22 cellular contexts compared by ENCODE assay signal in genomic region chr10:11828682-11829284, GRCh38. TPM values are rescaled to one million over a fixed set of nuclear protein-coding genes. Genes with fewer than 3 reads are reported as not detected.
DNase-seq lines count a peak whose midpoint lies in the region; ATAC-seq and TF ChIP-seq lines count a peak whose summit lies in the region.
"Had no signal": no experiment of that assay in that cellular context is flagged by ENCODE, and none has a peak within 500 bp of the region (broad histone marks: within the 10 kb centered on the region; RNA-seq: fewer than 3 reads in every experiment).

No MANE protein-coding gene starts in this region.

- POLR2A ChIA-PET in Caco-2 (lab: Charles Lee) (interaction anchor here (3.3 kb wide), 1 partner anchor 47 kb away, joined by 30 read pairs; no protein-coding TSS in a partner anchor), HEK293 (lab: Yijun Ruan, JAX) (no interaction called here)

- no peak overlapping the region for H2AFZ ChIP-seq in mesenchymal stem cell (ENCODE audit: low read depth, low read length)
- H2AFZ ChIP-seq: GM23248 had no signal

- CTCF ChIA-PET in Caco-2 (lab: Charles Lee) (interaction anchor here (0.6 kb wide), 1 partner anchor 53 kb away, joined by 3 read pairs; no protein-coding TSS in a partner anchor), HEK293 (lab: Yijun Ruan, JAX) (no interaction called here)

- 79% methylated on average over 8 to 10 of the region's 11 CpGs for WGBS in endodermal cell (ENCODE audit: insufficient coverage in 1 of 2, insufficient read length in 1 of 2), 2 experiments
- 79% methylated on average over 10 of the region's 11 CpGs for WGBS in mesenchymal stem cell

- no peak overlapping the region for H3K14ac ChIP-seq in mesenchymal stem cell (ENCODE audit: low read length in 2 of 2)

- ATAC-seq in GM19463 (IDR thresholded peaks at IDR 0.05; ENCODE audit: unreplicated experiment), result no peak
- ATAC-seq: HCT116, K562 had no signal

- no TSS peak for BruUV-seq in Caco-2 (replicated peaks; lab: Mats Ljungman, UMichigan)

- no peaks in the 10 kb centered on the region for H3K36me3 ChIP-seq in Caco-2 (ENCODE audit: control insufficient read depth, insufficient read depth, low read length)
- H3K36me3 ChIP-seq in HEK293 (ENCODE audit: control insufficient read depth in 2 of 2, insufficient read depth in 1 of 2, low read length in 2 of 2), result no peaks in the 10 kb centered on the region; a peak in 1 of 3 replicates
- no peaks in the 10 kb centered on the region for H3K36me3 ChIP-seq in endodermal cell (ENCODE audit: control insufficient read depth, insufficient read depth, low read length)
- no peaks in the 10 kb centered on the region for H3K36me3 ChIP-seq in mesenchymal stem cell (ENCODE audit: control insufficient read depth in 1 of 2, insufficient read depth in 2 of 2, low read depth in 1 of 2, low read length in 2 of 2)

- peaks cover 77% of the 10 kb centered on the region for H3K4me1 ChIP-seq in Caco-2
- H3K4me1 ChIP-seq in HEK293 (ENCODE audit: control insufficient read depth, insufficient read depth, low read length), result peaks cover 35% of the 10 kb centered on the region
- peaks cover 14% of the 10 kb centered on the region for H3K4me1 ChIP-seq in endodermal cell (ENCODE audit: control insufficient read depth, insufficient read depth, low read length)
- peaks cover 9% of the 10 kb centered on the region for H3K4me1 ChIP-seq in mesenchymal stem cell (ENCODE audit: control insufficient read depth, insufficient read depth, low read depth, low read length)

- peak overlapping the region; percentile 3 for H2AK5ac ChIP-seq in mesenchymal stem cell (ENCODE audit: low read length, severe bottlenecking)

- no peak overlapping the region for H2BK5ac ChIP-seq in mesenchymal stem cell (ENCODE audit: low read depth, low read length, poor library complexity, severe bottlenecking)

- no peak overlapping the region for H3K9ac ChIP-seq in endodermal cell (ENCODE audit: extremely low read depth, low read length, poor library complexity, severe bottlenecking)
- no peak overlapping the region for H3K9ac ChIP-seq in mesenchymal stem cell (ENCODE audit: low read length)
- H3K9ac ChIP-seq: GM23248 had no signal

- no peak overlapping the region for H4K91ac ChIP-seq in mesenchymal stem cell (ENCODE audit: low read length)

- H3K79me1 ChIP-seq in mesenchymal stem cell (replicated peaks; ENCODE audit: low read length, poor library complexity, severe bottlenecking), result peaks cover 31% of the 10 kb centered on the region

- H2BK120ac ChIP-seq in mesenchymal stem cell (ENCODE audit: low read depth, low read length), result no peak overlapping the region

- peaks cover 66% of the 10 kb centered on the region for H3K36me3 Mint-ChIP-seq in Caco-2 (ENCODE audit: insufficient read depth, unreplicated experiment)
- H3K36me3 Mint-ChIP-seq in endodermal cell (ENCODE audit: low read depth), result no peaks in the 10 kb centered on the region

- no peak overlapping the region for H4K8ac ChIP-seq in mesenchymal stem cell (ENCODE audit: low read length)

- H3K9me3 Mint-ChIP-seq in Caco-2 (ENCODE audit: unreplicated experiment) (no peaks in the 10 kb centered on the region), endodermal cell (no peaks in the 10 kb centered on the region)

- H3K18ac ChIP-seq in mesenchymal stem cell (ENCODE audit: low read depth in 1 of 2, low read length in 2 of 2), result no peak overlapping the region

- H3K4me1 Mint-ChIP-seq in Caco-2 (ENCODE audit: low read depth, unreplicated experiment) (peaks cover 53% of the 10 kb centered on the region), endodermal cell (peaks cover 49% of the 10 kb centered on the region)

- intact Hi-C loops in Caco-2 (cut with micrococcal nuclease; ENCODE audit: unreplicated experiment), result no loop called here

- no peak overlapping the region for H3K27ac ChIP-seq in HEK293 (ENCODE audit: extremely low read depth, low read depth, low read length)
- no peak overlapping the region for H3K27ac ChIP-seq in endodermal cell (ENCODE audit: low read depth, low read length)
- no peak overlapping the region for H3K27ac ChIP-seq in mesenchymal stem cell (ENCODE audit: low read length, poor library complexity, severe bottlenecking)
- H3K27ac ChIP-seq: GM23248, SK-N-MC had no signal

- H2BK12ac ChIP-seq in mesenchymal stem cell (ENCODE audit: low read length in 2 of 2), result no peak overlapping the region

- H3K27me3 Mint-ChIP-seq in Caco-2 (ENCODE audit: insufficient read depth, unreplicated experiment), result no peaks in the 10 kb centered on the region
- peaks cover 8% of the 10 kb centered on the region for H3K27me3 Mint-ChIP-seq in endodermal cell (ENCODE audit: insufficient read depth)

- H3K9me3 ChIP-seq in Caco-2 (no peaks in the 10 kb centered on the region), HEK293 (ENCODE audit: control insufficient read depth, insufficient read depth, low read depth, low read length) (no peaks in the 10 kb centered on the region), endodermal cell (ENCODE audit: control insufficient read depth, low read length) (no peaks in the 10 kb centered on the region), mesenchymal stem cell (ENCODE audit: control insufficient read depth, low read length) (no peaks in the 10 kb centered on the region)

- H3K4me3 Mint-ChIP-seq in Caco-2 (ENCODE audit: unreplicated experiment) (peak overlapping the region; percentile 47), endodermal cell (no peak overlapping the region)

- peak overlapping the region; percentile 62 for H3K27ac Mint-ChIP-seq in Caco-2 (ENCODE audit: unreplicated experiment)
- H3K27ac Mint-ChIP-seq in endodermal cell, result peak overlapping the region; percentile 86

- H3K23ac ChIP-seq in mesenchymal stem cell (ENCODE audit: low read length in 2 of 2), result no peak overlapping the region

- no peak overlapping the region for H3K4me2 ChIP-seq in mesenchymal stem cell (ENCODE audit: low read length, poor library complexity, severe bottlenecking)

- DNase-seq in Caco-2 (peak in 1 of 2 experiments; percentile 38), endodermal cell (peak; percentile 66), mesenchymal stem cell (no peak), A172 (ENCODE audit: low spot score) (no peak), SHP77 (lab: John Stamatoyannopoulos, UW) (no peak), GM19240 (ENCODE audit: insufficient read length, low spot score) (no peak)
- DNase-seq: 8988T, GM23248, Kasumi-1, NCI-H1105, NCI-H146, NCI-H1930, NCI-H2107, NCI-H446 treated with DMSO at 0.1 percent for 48 hours, NCI-H526, RPMI8226, SIG-M5 had no signal

- TF ChIP-seq CTCF in Caco-2 (IDR thresholded peaks at IDR 0.05; ENCODE audit: insufficient read depth in 1 of 2, low read depth in 1 of 2, low read length in 1 of 2, severe bottlenecking in 1 of 2, unreplicated experiment in 1 of 2) (no peak), HEK293 (tag by site-specific recombination; IDR thresholded peaks at IDR 0.05) (no peak), endodermal cell (conservative IDR thresholded peaks at IDR 0.05) (no peak)

- H3K27me3 ChIP-seq in Caco-2 (replicated peaks; ENCODE audit: control insufficient read depth, insufficient read depth, low read length), result no peaks in the 10 kb centered on the region
- H3K27me3 ChIP-seq in endodermal cell (ENCODE audit: control insufficient read depth, insufficient read depth, low read length, poor library complexity, severe bottlenecking), result no peaks in the 10 kb centered on the region
- peaks cover 0 to 22% of the 10 kb centered on the region in 2 experiments for H3K27me3 ChIP-seq in mesenchymal stem cell (ENCODE audit: control insufficient read depth in 1 of 2, insufficient read depth in 1 of 2, low read length in 2 of 2)

- H2BK15ac ChIP-seq in mesenchymal stem cell (ENCODE audit: low read depth, poor library complexity, severe bottlenecking), result no peak overlapping the region

- no peak overlapping the region for H3K4ac ChIP-seq in mesenchymal stem cell (ENCODE audit: low read depth in 1 of 2, low read length in 2 of 2)

- H3K4me3 ChIP-seq in Caco-2 (ENCODE audit: low read depth, low read length) (no peak overlapping the region), HEK293 (ENCODE audit: low read depth, low read length) (no peak overlapping the region), endodermal cell (ENCODE audit: low read length) (no peak overlapping the region), mesenchymal stem cell (ENCODE audit: insufficient read depth in 1 of 2, low read depth in 1 of 2, low read length in 2 of 2) (no peak overlapping the region)
- H3K4me3 ChIP-seq: GM23248, K562, SK-N-MC had no signal

TF ChIP-seq in HEK293, 187 proteins besides CTCF, POLR2A, EP300 and RAD21 (continues in another document):
- no peak for TF ChIP-seq ZNF624 (tag by site-specific recombination; IDR thresholded peaks at IDR 0.05)
- no peak for TF ChIP-seq ZSCAN18 (tag by site-specific recombination; IDR thresholded peaks at IDR 0.05)
- no peak for TF ChIP-seq ZBTB44 (tag by site-specific recombination; IDR thresholded peaks at IDR 0.05)
- TF ChIP-seq TRIM28 (IDR thresholded peaks at IDR 0.05; ENCODE audit: borderline replicate concordance, low read length), result no peak
- peak; percentile 67 for TF ChIP-seq SCRT2 (tag by site-specific recombination; IDR thresholded peaks at IDR 0.05)

RNA-seq across cellular contexts. Expression of gene PROSER2, which starts 5.6 kb away (rescaled TPM):
- 123 and 134 TPM in 2 replicates for total RNA-seq in Caco-2 (2022)
- 10 to 100 TPM; 13.2 to 18.9 TPM for total RNA-seq in endodermal cell
- polyA plus RNA-seq in endodermal cell (2013, experiment 1 of 2), result 5.6 TPM
- 5.0 TPM for polyA plus RNA-seq in endodermal cell (2013, experiment 2 of 2)
- polyA plus RNA-seq in mesenchymal stem cell (2013, experiment 1 of 2), result 1.7 TPM
- 2.0 TPM for polyA plus RNA-seq in mesenchymal stem cell (2013, experiment 2 of 2)
- 18.5 and 23.8 TPM in 2 replicates for total RNA-seq in A172 (2014; rRNA removed; shearing (Covaris generic))
